Comparison of ENCODE assay signal across 16 cellular contexts in the genomic region with DNA sequence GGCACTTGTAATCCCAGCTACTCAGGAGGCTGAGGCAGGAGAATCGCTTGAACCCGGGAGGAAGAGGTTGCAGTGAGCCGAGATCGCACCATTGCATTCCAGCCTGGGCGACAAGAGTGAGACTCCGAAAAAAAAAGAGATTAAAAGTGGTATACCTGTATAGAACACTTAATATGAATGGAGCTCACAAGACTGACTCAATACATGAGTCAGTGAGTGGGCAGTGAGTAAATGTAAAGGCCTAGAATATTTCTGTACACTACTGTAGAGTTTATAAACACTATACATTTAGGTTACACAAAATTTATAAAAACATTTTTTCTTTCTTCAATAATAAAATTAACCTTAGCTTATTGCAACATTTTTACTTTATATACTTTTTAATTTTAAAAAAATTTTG.
"Had no signal": no experiment of that assay in that cellular context is flagged by ENCODE, and none has a peak within 500 bp of the region (broad histone marks: within the 10 kb centered on the region; RNA-seq: fewer than 3 reads in every experiment).

No MANE protein-coding gene starts in this region.

- H3K27me3 ChIP-seq: dorsolateral prefrontal cortex, gastroesophageal sphincter, tibial nerve had no signal

- DNase-seq: activated CD4-positive, alpha-beta T cell treated with anti-CD3 and anti-CD28 coated beads for 4 hours; activated CD8-positive, alpha-beta memory T cell treated with anti-CD3 and anti-CD28 coated beads for 24 hours; activated naive CD4-positive, alpha-beta T cell treated with anti-CD3 and anti-CD28 coated beads, Interleukin-2, amount 50 U/mL, for 16 hours; amygdala; dorsolateral prefrontal cortex; kidney; left ventricle myocardium inferior; mesenchymal stem cell; nucleus accumbens; right cardiac atrium; WERI-Rb-1 had no signal

- H3K4me1 ChIP-seq: gastroesophageal sphincter, tibial nerve had no signal

- H3K4me3 ChIP-seq: dorsolateral prefrontal cortex, gastroesophageal sphincter, left ventricle myocardium inferior, tibial nerve had no signal

- H3K9me3 Mint-ChIP-seq: natural killer cell treated with Interleukin-12 subunit alpha and Interleukin-12 subunit beta and Interleukin-15 and Interleukin-18, amount 100 ng/mL, for 72 hours had no signal

- H3K27me3 Mint-ChIP-seq: natural killer cell treated with Interleukin-12 subunit alpha and Interleukin-12 subunit beta and Interleukin-15 and Interleukin-18, amount 100 ng/mL, for 72 hours; progenitor cell of endocrine pancreas; stimulated activated memory B cell treated with anti-CD40 and anti-IgM and Interleukin-4, amounts not matched to agents 10 μg/mL and 1 μg/mL and 100 μg/mL, for 72 hours had no signal

- H3K27ac Mint-ChIP-seq: natural killer cell treated with Interleukin-12 subunit alpha and Interleukin-12 subunit beta and Interleukin-15 and Interleukin-18, amount 100 ng/mL, for 72 hours; progenitor cell of endocrine pancreas; stimulated activated memory B cell treated with anti-CD40 and anti-IgM and Interleukin-4, amounts not matched to agents 10 μg/mL and 1 μg/mL and 100 μg/mL, for 72 hours had no signal

- H3K4me1 Mint-ChIP-seq: stimulated activated memory B cell treated with anti-CD40 and anti-IgM and Interleukin-4, amounts not matched to agents 10 μg/mL and 1 μg/mL and 100 μg/mL, for 72 hours had no signal

- ATAC-seq: gastroesophageal sphincter; natural killer cell treated with Interleukin-12 subunit alpha and Interleukin-12 subunit beta and Interleukin-15 and Interleukin-18, amount 100 ng/mL, for 72 hours; right cardiac atrium; stimulated activated memory B cell treated with anti-CD40 and anti-IgM and Interleukin-4, amounts not matched to agents 10 μg/mL and 1 μg/mL and 100 μg/mL, for 72 hours had no signal

- H3K9me3 ChIP-seq: gastroesophageal sphincter had no signal

- H3K27ac ChIP-seq: dorsolateral prefrontal cortex, gastroesophageal sphincter, left ventricle myocardium inferior, tibial nerve, WERI-Rb-1 had no signal

- H3K4me3 Mint-ChIP-seq: natural killer cell treated with Interleukin-12 subunit alpha and Interleukin-12 subunit beta and Interleukin-15 and Interleukin-18, amount 100 ng/mL, for 72 hours; stimulated activated memory B cell treated with anti-CD40 and anti-IgM and Interleukin-4, amounts not matched to agents 10 μg/mL and 1 μg/mL and 100 μg/mL, for 72 hours had no signal

- H3K36me3 ChIP-seq: WERI-Rb-1 had no signal
